ENCODE assay signal across 8 cellular contexts in the genomic region with DNA sequence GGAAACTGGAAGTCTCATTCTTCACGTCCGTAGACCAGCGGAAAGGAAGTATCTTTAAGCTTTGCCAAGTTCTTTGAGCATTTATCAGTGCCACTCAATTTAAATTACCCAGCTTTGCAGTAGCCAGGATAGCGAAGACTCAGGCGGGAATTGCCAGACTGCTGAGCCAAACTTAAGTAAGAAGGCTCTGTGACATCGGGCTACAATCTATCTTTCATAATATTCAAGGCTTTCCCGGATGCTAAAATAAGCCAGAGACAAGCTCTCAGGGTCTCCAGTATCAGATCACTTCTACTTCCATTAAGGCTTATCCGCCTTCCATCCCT. TPM values are rescaled to one million over a fixed set of nuclear protein-coding genes. Genes with fewer than 3 reads are reported as not detected.
DNase-seq lines count a peak whose midpoint lies in the region; ATAC-seq and TF ChIP-seq lines count a peak whose summit lies in the region.

No MANE protein-coding gene starts in this region.

- DNase-seq in activated naive CD4-positive, alpha-beta T cell treated with anti-CD3 and anti-CD28 coated beads for 36 hours, result no peak
- no peak for DNase-seq in activated naive CD4-positive, alpha-beta T cell (lab: John Stamatoyannopoulos, UW)
- DNase-seq in cardiac fibroblast (ENCODE audit: low read depth in 2 of 2), result no peak
- peak in 1 of 2 experiments; percentile 40 for DNase-seq in mesothelial cell of epicardium (ENCODE audit: low spot score in 2 of 2, unreplicated experiment in 2 of 2)
- DNase-seq in GM19240 (ENCODE audit: insufficient read length, low spot score), result no peak
- no peak for DNase-seq in activated CD4-positive, alpha-beta T cell treated with anti-CD3 and anti-CD28 coated beads for 48 hours
- DNase-seq in activated effector memory CD4-positive, alpha-beta T cell treated with Interleukin-2 at 50 U/mL for 16 hours, result no peak

- H3K9me3 Mint-ChIP-seq in activated naive CD4-positive, alpha-beta T cell treated with anti-CD3 and anti-CD28 coated beads for 36 hours, result no peaks in the 10 kb centered on the region
- no peaks in the 10 kb centered on the region for H3K9me3 Mint-ChIP-seq in mesothelial cell of epicardium

- CTCF ChIA-PET in activated naive CD4-positive, alpha-beta T cell treated with anti-CD3 and anti-CD28 coated beads for 36 hours (lab: Charles Lee), result interaction anchor here (0.6 to 2.0 kb wide), 8 partner anchors 9 to 228 kb away, joined by 3 to 6 read pairs (median 4); no protein-coding TSS in a partner anchor

- H3K27ac Mint-ChIP-seq in activated naive CD4-positive, alpha-beta T cell treated with anti-CD3 and anti-CD28 coated beads for 36 hours, result peak overlapping the region; percentile 89
- H3K27ac Mint-ChIP-seq in mesothelial cell of epicardium, result peak overlapping the region; percentile 98

- peak overlapping the region; percentile 80 to 87 for H3K4me3 ChIP-seq in cardiac fibroblast (replicated peaks in 1 of 2; ENCODE audit: low read depth in 2 of 2, low read length in 2 of 2)

- peaks cover 22% of the 10 kb centered on the region for H3K4me1 Mint-ChIP-seq in activated naive CD4-positive, alpha-beta T cell treated with anti-CD3 and anti-CD28 coated beads for 36 hours (ENCODE audit: low read depth)
- H3K4me1 Mint-ChIP-seq in mesothelial cell of epicardium, result peaks cover 26% of the 10 kb centered on the region

- no peaks in the 10 kb centered on the region for H3K27me3 Mint-ChIP-seq in activated naive CD4-positive, alpha-beta T cell treated with anti-CD3 and anti-CD28 coated beads for 36 hours (ENCODE audit: low read depth)
- no peaks in the 10 kb centered on the region for H3K27me3 Mint-ChIP-seq in mesothelial cell of epicardium (ENCODE audit: low read depth)

- ATAC-seq in HG03575 (IDR thresholded peaks at IDR 0.05; ENCODE audit: extremely low read depth, insufficient number of reproducible peaks, low FRiP score, unreplicated experiment), result peak; percentile 8

- intact Hi-C loops in activated naive CD4-positive, alpha-beta T cell treated with anti-CD3 and anti-CD28 coated beads for 36 hours (cut with micrococcal nuclease), result loop anchor here (1.0 kb wide), 2 partner anchors 64 to 201 kb away; partner anchors contain the start of gene INTS2

- H3K36me3 Mint-ChIP-seq in activated naive CD4-positive, alpha-beta T cell treated with anti-CD3 and anti-CD28 coated beads for 36 hours (ENCODE audit: low read depth), result peaks cover 18% of the 10 kb centered on the region
- peaks cover 1% of the 10 kb centered on the region for H3K36me3 Mint-ChIP-seq in mesothelial cell of epicardium

- peak overlapping the region; percentile 99 for H3K4me3 Mint-ChIP-seq in activated naive CD4-positive, alpha-beta T cell treated with anti-CD3 and anti-CD28 coated beads for 36 hours
- peak overlapping the region; percentile 94 for H3K4me3 Mint-ChIP-seq in mesothelial cell of epicardium

- TF ChIP-seq CTCF in cardiac fibroblast (IDR thresholded peaks at IDR 0.05; ENCODE audit: low read depth, low read length) (no peak), mesothelial cell of epicardium (IDR thresholded peaks at IDR 0.05; ENCODE audit: unreplicated experiment) (no peak)

RNA-seq across cellular contexts. Expression of gene BRIP1, which starts 0.4 kb away (rescaled TPM):
- total RNA-seq in activated naive CD4-positive, alpha-beta T cell treated with anti-CD3 and anti-CD28 coated beads for 36 hours, result 10 to 100 TPM; 12.0 to 12.9 TPM
- 12.3 to 13.3 TPM (median 12.8 TPM) in 3 replicates for total RNA-seq in mesothelial cell of epicardium
